10 cellular contexts compared by ENCODE assay signal in the genomic region with DNA sequence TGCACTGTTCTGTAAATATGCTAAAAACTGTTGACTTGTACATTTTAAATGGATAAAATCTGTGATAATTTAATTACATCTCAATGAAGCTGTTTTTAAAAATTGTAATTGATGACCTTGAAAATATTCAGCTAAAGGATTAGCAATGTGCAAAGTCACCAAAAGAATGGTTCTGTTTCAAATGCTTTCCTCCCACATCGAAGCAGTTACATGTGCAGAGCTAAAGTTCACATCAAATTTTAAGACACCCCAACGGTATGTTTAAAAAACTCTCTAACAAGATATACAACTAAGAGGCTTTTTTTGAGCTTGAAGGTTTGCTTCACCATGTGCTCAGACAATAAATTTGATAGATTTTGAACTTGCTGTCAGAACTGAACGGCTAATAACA.
DNase-seq lines count a peak whose midpoint lies in the region; ATAC-seq and TF ChIP-seq lines count a peak whose summit lies in the region.
"Had no signal": no experiment of that assay in that cellular context is flagged by ENCODE, and none has a peak within 500 bp of the region (broad histone marks: within the 10 kb centered on the region; RNA-seq: fewer than 3 reads in every experiment).

No MANE protein-coding gene starts in this region.

- CTCF ChIA-PET in CD4-positive, alpha-beta T cell (lab: Charles Lee): interaction anchor here (2.2 kb wide), 1 partner anchor 22 kb away, joined by 6 read pairs; no protein-coding TSS in a partner anchor

- no peak for TF ChIP-seq CTCF in CD4-positive, alpha-beta T cell (IDR thresholded peaks at IDR 0.05)
- TF ChIP-seq CTCF in testis (IDR thresholded peaks at IDR 0.05) (no peak), left ventricle myocardium inferior (IDR thresholded peaks at IDR 0.05; ENCODE audit: borderline replicate concordance) (no peak), Peyer's patch (IDR thresholded peaks at IDR 0.05) (no peak)

- H3K36me3 Mint-ChIP-seq in CD4-positive, alpha-beta T cell (ENCODE audit: low read depth): no peaks in the 10 kb centered on the region
- H3K36me3 Mint-ChIP-seq in activated naive CD8-positive, alpha-beta T cell treated with anti-CD3 and anti-CD28 coated beads for 36 hours: no peaks in the 10 kb centered on the region

- POLR2A ChIA-PET in CD4-positive, alpha-beta T cell (lab: Charles Lee): interaction anchor here (0.8 to 3.3 kb wide), 6 partner anchors 9 to 124 kb away, joined by 3 to 18 read pairs (median 4); a partner anchor contains a TSS

- no peaks in the 10 kb centered on the region for H3K9me3 ChIP-seq in CD4-positive, alpha-beta T cell (ENCODE audit: control insufficient read depth, low read length)
- H3K9me3 ChIP-seq in testis (no peaks in the 10 kb centered on the region), left ventricle myocardium inferior (replicated peaks) (no peaks in the 10 kb centered on the region), Peyer's patch (no peaks in the 10 kb centered on the region)
- H3K9me3 ChIP-seq: Caco-2 had no signal

- H3K36me3 ChIP-seq in testis (ENCODE audit: low read depth, missing control alignments) (no peaks in the 10 kb centered on the region), left ventricle myocardium inferior (no peaks in the 10 kb centered on the region), Peyer's patch (no peaks in the 10 kb centered on the region)

- no peak overlapping the region for H3K4me3 ChIP-seq in testis
- H3K4me3 ChIP-seq in left ventricle myocardium inferior: no peak overlapping the region
- no peak overlapping the region for H3K4me3 ChIP-seq in Peyer's patch

- WGBS in testis, 2 donors: 14 to 21% methylated on average over 3 of the region's 3 CpGs

- no peaks in the 10 kb centered on the region for H3K27me3 Mint-ChIP-seq in CD4-positive, alpha-beta T cell
- no peaks in the 10 kb centered on the region for H3K27me3 Mint-ChIP-seq in activated naive CD8-positive, alpha-beta T cell treated with anti-CD3 and anti-CD28 coated beads for 36 hours

- no peak overlapping the region for H3K27ac ChIP-seq in CD4-positive, alpha-beta T cell (ENCODE audit: low read depth, low read length)
- H3K27ac ChIP-seq in testis: peak overlapping the region in 1 of 2 donors; percentile 41
- H3K27ac ChIP-seq in left ventricle myocardium inferior (replicated peaks): no peak overlapping the region
- H3K27ac ChIP-seq in Peyer's patch: no peak overlapping the region

- DNase-seq in CD4-positive, alpha-beta T cell: no peak
- no peak for DNase-seq in activated naive CD8-positive, alpha-beta T cell treated with anti-CD3 and anti-CD28 coated beads for 36 hours
- no peak for DNase-seq in testis
- DNase-seq in left ventricle myocardium inferior: no peak
- no peak for DNase-seq in Peyer's patch
- no peak for DNase-seq in sciatic nerve (ENCODE audit: low spot score)
- DNase-seq: Caco-2, NCI-H1930 had no signal

- TF ChIP-seq POLR2A in testis (IDR thresholded peaks at IDR 0.05): no peak
- TF ChIP-seq POLR2A in Peyer's patch (IDR thresholded peaks at IDR 0.05): no peak

- peak overlapping the region; percentile 55 for H3K4me3 Mint-ChIP-seq in CD4-positive, alpha-beta T cell
- peak overlapping the region; percentile 64 for H3K4me3 Mint-ChIP-seq in activated naive CD8-positive, alpha-beta T cell treated with anti-CD3 and anti-CD28 coated beads for 36 hours

- ATAC-seq in CD4-positive, alpha-beta T cell (ENCODE audit: poor library complexity): no peak
- peak; percentile 7 for ATAC-seq in GM19395 (IDR thresholded peaks at IDR 0.05; ENCODE audit: unreplicated experiment)
- ATAC-seq in HG03469 (IDR thresholded peaks at IDR 0.05; ENCODE audit: unreplicated experiment): peak; percentile 14
- no peak for ATAC-seq in sciatic nerve

- H3K9me3 Mint-ChIP-seq in CD4-positive, alpha-beta T cell: no peaks in the 10 kb centered on the region
- H3K9me3 Mint-ChIP-seq in activated naive CD8-positive, alpha-beta T cell treated with anti-CD3 and anti-CD28 coated beads for 36 hours: no peaks in the 10 kb centered on the region

- no peak overlapping the region for H3K27ac Mint-ChIP-seq in CD4-positive, alpha-beta T cell
- peak overlapping the region; percentile 89 for H3K27ac Mint-ChIP-seq in activated naive CD8-positive, alpha-beta T cell treated with anti-CD3 and anti-CD28 coated beads for 36 hours

- no peaks in the 10 kb centered on the region for H3K27me3 ChIP-seq in CD4-positive, alpha-beta T cell (ENCODE audit: control insufficient read depth, insufficient read depth, low read length)
- H3K27me3 ChIP-seq in testis (no peaks in the 10 kb centered on the region), left ventricle myocardium inferior (ENCODE audit: low read depth) (no peaks in the 10 kb centered on the region), Peyer's patch (no peaks in the 10 kb centered on the region)

- H3K4me1 Mint-ChIP-seq in CD4-positive, alpha-beta T cell (ENCODE audit: low read depth): peaks cover 19% of the 10 kb centered on the region
- H3K4me1 Mint-ChIP-seq in activated naive CD8-positive, alpha-beta T cell treated with anti-CD3 and anti-CD28 coated beads for 36 hours: peaks cover 18% of the 10 kb centered on the region

- H3K4me1 ChIP-seq in testis: peaks cover 10% of the 10 kb centered on the region
- no peaks in the 10 kb centered on the region for H3K4me1 ChIP-seq in left ventricle myocardium inferior
- no peaks in the 10 kb centered on the region for H3K4me1 ChIP-seq in Peyer's patch

- intact Hi-C loops in CD4-positive, alpha-beta T cell (cut with DNase I, micrococcal nuclease): no loop called here
- intact Hi-C loops in testis (cut with DNase I; ENCODE audit: low total_unique reads) (no loop called here), left ventricle myocardium inferior (cut with micrococcal nuclease) (no loop called here), sciatic nerve (cut with DNase I) (no loop called here)

Comparison
In these comparisons a context has a peak if more than half of its experiments do, and no peak if none do; other contexts are left out.
1. ATAC-seq: peak in GM19395 (single experiment) and HG03469 (single experiment); none in CD4-positive, alpha-beta T cell (single experiment) and sciatic nerve (single experiment).